In genomic region chr1:200207711-200208126, GRCh38 we compare ENCODE assay signal across 9 cellular contexts.
DNase-seq lines count a peak whose midpoint lies in the region; ATAC-seq, FAIRE-seq and TF ChIP-seq lines count a peak whose summit lies in the region.
"Had no signal": no experiment of that assay in that cellular context is flagged by ENCODE, and none has a peak within 500 bp of the region (broad histone marks: within the 10 kb centered on the region; RNA-seq: fewer than 3 reads in every experiment).

No MANE protein-coding gene starts in this region.

- H3K9me3 ChIP-seq in K562 (replicated peaks; ENCODE audit: control insufficient read depth, insufficient read depth, low read depth, low read length) (no peaks in the 10 kb centered on the region), heart left ventricle (no peaks in the 10 kb centered on the region), esophagus squamous epithelium (no peaks in the 10 kb centered on the region)
- H3K9me3 ChIP-seq: SJCRH30 had no signal

- peak overlapping the region; percentile 79 for H2AFZ ChIP-seq in K562 (ENCODE audit: low read depth, low read length)

- no peaks in the 10 kb centered on the region for H4K20me1 ChIP-seq in K562 (replicated peaks; ENCODE audit: control insufficient read depth, insufficient read depth, low read length)

- no peak for TF ChIP-seq EP300 in K562 (IDR thresholded peaks at IDR 0.05; ENCODE audit: low read length)

- H3K9me1 ChIP-seq in K562 (ENCODE audit: control insufficient read depth, insufficient read depth, low read length) = no peaks in the 10 kb centered on the region

- POLR2A ChIA-PET in K562 (lab: Yijun Ruan, JAX) = no interaction called here

- no peak for TF ChIP-seq CTCF in GM12865 (IDR thresholded peaks at IDR 0.05; ENCODE audit: insufficient read depth, low read depth, low read length, missing control alignments)
- no peak for TF ChIP-seq CTCF in K562 (IDR thresholded peaks at IDR 0.05 in 2 of 3, conservative IDR thresholded peaks at IDR 0.05 in 1 of 3; ENCODE audit: insufficient read depth in 2 of 3, low read depth in 1 of 3, low read length in 3 of 3)
- no peak for TF ChIP-seq CTCF in heart left ventricle (IDR thresholded peaks at IDR 0.05)
- TF ChIP-seq CTCF in esophagus squamous epithelium (IDR thresholded peaks at IDR 0.05) = no peak

- 14% methylated on average over 6 of the region's 6 CpGs for WGBS in K562 (ENCODE audit: insufficient coverage, low coverage, missing lambda C conversion rate)
- WGBS in heart left ventricle, 4 donors = 73 to 93% (median 82%) methylated on average over 6 of the region's 6 CpGs
- WGBS in esophagus squamous epithelium, 2 donors = 70 to 75% methylated on average over 6 of the region's 6 CpGs

- no peaks in the 10 kb centered on the region for H3K36me3 ChIP-seq in K562 (ENCODE audit: control insufficient read depth, insufficient read depth, low read length)
- H3K36me3 ChIP-seq in heart left ventricle = no peaks in the 10 kb centered on the region
- no peaks in the 10 kb centered on the region for H3K36me3 ChIP-seq in esophagus squamous epithelium
- H3K36me3 ChIP-seq: SJCRH30 had no signal

- H3K9ac ChIP-seq in K562 (ENCODE audit: insufficient read depth in 1 of 2, low read depth in 2 of 2, low read length in 2 of 2) = no peak overlapping the region

- H3K27me3 ChIP-seq in K562 (ENCODE audit: control insufficient read depth in 2 of 2, insufficient read depth in 2 of 2, low read length in 2 of 2) (no peaks in the 10 kb centered on the region), heart left ventricle (no peaks in the 10 kb centered on the region), esophagus squamous epithelium (peaks cover 0 to 11% (median 0%) of the 10 kb centered on the region in 4 donors)
- H3K27me3 ChIP-seq: SJCRH30 had no signal

- H3K79me2 ChIP-seq in K562 (ENCODE audit: control insufficient read depth, insufficient read depth, low read length) = no peaks in the 10 kb centered on the region

- TF ChIP-seq POLR2A in K562 (conservative IDR thresholded peaks at IDR 0.05) = no peak
- no peak for TF ChIP-seq POLR2A in heart left ventricle (IDR thresholded peaks at IDR 0.05)
- TF ChIP-seq POLR2A in esophagus squamous epithelium (IDR thresholded peaks at IDR 0.05) = no peak

- peaks cover 0 to 10% of the 10 kb centered on the region in 2 experiments; a peak in 3 of 5 replicates for H3K4me1 ChIP-seq in K562 (replicated peaks in 1 of 2; ENCODE audit: control insufficient read depth in 2 of 2, insufficient read depth in 2 of 2, low read length in 2 of 2)
- no peaks in the 10 kb centered on the region for H3K4me1 ChIP-seq in heart left ventricle
- no peaks in the 10 kb centered on the region for H3K4me1 ChIP-seq in esophagus squamous epithelium
- H3K4me1 ChIP-seq: SJCRH30 had no signal

- H3K4me2 ChIP-seq in K562 (ENCODE audit: insufficient read depth, low read length) = no peak overlapping the region

- FAIRE-seq in K562 (lab: Jason Lieb, UNC) = peak; percentile 54

- H3K27ac ChIP-seq in K562 (ENCODE audit: extremely low read depth, low read depth, low read length) = no peak overlapping the region
- no peak overlapping the region for H3K27ac ChIP-seq in heart left ventricle
- H3K27ac ChIP-seq in esophagus squamous epithelium = no peak overlapping the region
- H3K27ac ChIP-seq: SJCRH30 had no signal

- H3K4me3 ChIP-seq in GM12865 (ENCODE audit: low read depth, low read length) = no peak overlapping the region
- no peak overlapping the region for H3K4me3 ChIP-seq in K562
- no peak overlapping the region for H3K4me3 ChIP-seq in heart left ventricle
- no peak overlapping the region for H3K4me3 ChIP-seq in esophagus squamous epithelium
- H3K4me3 ChIP-seq: SJCRH30 had no signal

- ATAC-seq in GM21528 (IDR thresholded peaks at IDR 0.05; ENCODE audit: low FRiP score, unreplicated experiment) (peak; percentile 79), HG03520 (IDR thresholded peaks at IDR 0.05; ENCODE audit: unreplicated experiment) (peak; percentile 91), K562 (peak; percentile 53), heart left ventricle (no peak)

- CTCF ChIA-PET in K562 (lab: Yijun Ruan, JAX; ENCODE audit: low intra/inter-chr PET ratio) = no interaction called here

- no TSS peak for BruUV-seq in K562 (replicated peaks; lab: Mats Ljungman, UMichigan)

- in situ Hi-C loops in K562 (cut with MboI) = no loop called here

- intact Hi-C loops in K562 (cut with micrococcal nuclease) = no loop called here
- intact Hi-C loops in heart left ventricle (cut with DNase I) = no loop called here
- intact Hi-C loops in esophagus squamous epithelium (cut with DNase I) = no loop called here

- TF ChIP-seq RAD21 in K562 (CRISPR knock-in tag; conservative IDR thresholded peaks at IDR 0.05 in 1 of 2, IDR thresholded peaks at IDR 0.05 in 1 of 2) = no peak

- peak; percentile 91 for DNase-seq in GM12865 (ENCODE audit: low read depth)
- peak in 1 of 4 experiments; percentile 53 for DNase-seq in K562 (ENCODE audit: extremely low read depth in 1 of 4, low spot score in 3 of 4)
- DNase-seq in hippocampal formation (lab: John Stamatoyannopoulos, UW) = no peak
- DNase-seq in HUDEP-2 (lab: John Stamatoyannopoulos, UW; ENCODE audit: unreplicated experiment in 76 of 76) = no peak
- no peak for DNase-seq in heart left ventricle
- no peak for DNase-seq in esophagus squamous epithelium (lab: John Stamatoyannopoulos, UW)

TF ChIP-seq in K562, 482 proteins besides CTCF, POLR2A, EP300 and RAD21 (continues in another document):
- TF ChIP-seq SMARCA4 (IDR thresholded peaks at IDR 0.05) (peak; percentile 35; the same call in 1 of the 2 replicates), ZBTB8A (IDR thresholded peaks at IDR 0.05; ENCODE audit: partially characterized antibody) (no peak), RUNX1 (IDR thresholded peaks at IDR 0.05; ENCODE audit: low read depth) (no peak), MNT (conservative IDR thresholded peaks at IDR 0.05) (no peak), PBX2 (CRISPR knock-in tag; IDR thresholded peaks at IDR 0.05; ENCODE audit: low read depth) (no peak), PBX2 (tag; conservative IDR thresholded peaks at IDR 0.05; ENCODE audit: low read depth) (no peak), CBFA2T3 (IDR thresholded peaks at IDR 0.05) (peak; percentile 20; the same call in 1 of the 2 replicates), FOSL1 (tag; conservative IDR thresholded peaks at IDR 0.05) (peak; percentile 89), CEBPB (tag; IDR thresholded peaks at IDR 0.05) (peak; percentile 53), JUND (IDR thresholded peaks at IDR 0.05; ENCODE audit: borderline replicate concordance, low read depth, low read length) (peak; percentile 86), JUND (tag; IDR thresholded peaks at IDR 0.05; ENCODE audit: borderline replicate concordance, low read depth, low read length) (peak; percentile 89; the same call in 2 of the 3 replicates), ZNF695 (CRISPR knock-in tag; IDR thresholded peaks at IDR 0.05) (no peak), TSC22D4 (tag; IDR thresholded peaks at IDR 0.05) (no peak)

Comparison
In these comparisons a context has a peak if more than half of its experiments do, and no peak if none do; other contexts are left out.
1. ATAC-seq: peak in GM21528 (single experiment), HG03520 (single experiment) and K562 (single experiment); none in heart left ventricle (0 of 4).